ENCODE assay signal across 1 cellular context in genomic region chr1:155688318-155689121, GRCh38.
TF ChIP-seq lines count a peak whose summit lies in the region.

Gene DAP3, plus strand, starts transcription at chr1:155689091. Its CDS starts 20,689 bp downstream, at chr1:155709780.
Gene YY1AP1, minus strand, starts transcription at chr1:155688774. Its CDS starts 8,338 bp downstream, at chr1:155680436.

TF ChIP-seq in WTC11, 78 proteins besides CTCF, POLR2A, EP300 and RAD21 (continued from another document):
- TF ChIP-seq HMGXB4 (CRISPR knock-in tag; IDR thresholded peaks at IDR 0.05): peak; percentile 68; the same call in 1 of the 2 replicates
- TF ChIP-seq ZNF263 (CRISPR knock-in tag; IDR thresholded peaks at IDR 0.05; ENCODE audit: low read depth): no peak
- TF ChIP-seq ZBTB43 (CRISPR knock-in tag; IDR thresholded peaks at IDR 0.05): no peak
- TF ChIP-seq FOXK1 (CRISPR knock-in tag; IDR thresholded peaks at IDR 0.05): 0 out of 2 replicates have a peak, but pooled peaks have one; percentile 60
- peak; percentile 28; the same call in 1 of the 2 replicates for TF ChIP-seq PRRX2 (CRISPR knock-in tag; IDR thresholded peaks at IDR 0.05)
- TF ChIP-seq PREB (CRISPR knock-in tag; IDR thresholded peaks at IDR 0.05; ENCODE audit: borderline replicate concordance): 0 out of 2 replicates have a peak, but pooled peaks have one; percentile 25
- TF ChIP-seq SMAD3 (CRISPR knock-in tag; IDR thresholded peaks at IDR 0.05; ENCODE audit: borderline replicate concordance): peak; percentile 70; the same call in 1 of the 2 replicates
- TF ChIP-seq FOXP4 (CRISPR knock-in tag; IDR thresholded peaks at IDR 0.05): peak; percentile 53; the same call in 1 of the 2 replicates
- peak; percentile 58 for TF ChIP-seq TEAD1 (CRISPR knock-in tag; IDR thresholded peaks at IDR 0.05)
- TF ChIP-seq IRF1 (CRISPR knock-in tag; IDR thresholded peaks at IDR 0.05): peak; percentile 58; the same call in 1 of the 2 replicates
- TF ChIP-seq JUN (CRISPR knock-in tag; IDR thresholded peaks at IDR 0.05): 0 out of 2 replicates have a peak, but pooled peaks have one; percentile 62
- 0 out of 2 replicates have a peak, but pooled peaks have one; percentile 57 for TF ChIP-seq E2F1 (CRISPR knock-in tag; IDR thresholded peaks at IDR 0.05)
- TF ChIP-seq AFF4 (CRISPR knock-in tag; IDR thresholded peaks at IDR 0.05; ENCODE audit: borderline replicate concordance): no peak
- TF ChIP-seq ATF3 (CRISPR knock-in tag; conservative IDR thresholded peaks at IDR 0.05): no peak
- TF ChIP-seq STAT6 (CRISPR knock-in tag; conservative IDR thresholded peaks at IDR 0.05; ENCODE audit: low read depth): no peak
